11 cellular contexts compared by ENCODE assay signal in the genomic region with DNA sequence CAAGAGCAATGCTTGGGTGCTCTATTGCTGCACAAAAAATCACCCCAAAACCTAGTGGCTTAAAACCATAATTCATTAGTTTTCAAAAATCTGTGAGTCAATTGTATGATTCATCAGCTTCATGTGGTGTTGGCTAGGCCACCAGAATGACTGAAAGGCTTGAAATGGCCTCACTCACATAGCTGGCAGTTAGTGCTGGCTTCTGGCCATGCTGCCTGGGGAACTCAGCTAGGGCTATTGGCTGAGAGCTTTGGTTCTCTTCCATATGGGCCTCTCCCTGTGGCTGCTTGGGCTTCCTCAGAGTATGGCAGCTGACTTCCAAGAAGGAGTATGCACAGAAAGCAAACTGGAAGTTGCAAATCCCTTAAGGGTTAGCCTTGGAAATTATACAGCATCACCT. TPM values are rescaled to one million over a fixed set of nuclear protein-coding genes. Genes with fewer than 3 reads are reported as not detected.
DNase-seq lines count a peak whose midpoint lies in the region; ATAC-seq and TF ChIP-seq lines count a peak whose summit lies in the region.
"Had no signal": no experiment of that assay in that cellular context is flagged by ENCODE, and none has a peak within 500 bp of the region (broad histone marks: within the 10 kb centered on the region; RNA-seq: fewer than 3 reads in every experiment).

No MANE protein-coding gene starts in this region.

- H3K27me3 ChIP-seq in CD8-positive, alpha-beta memory T cell (ENCODE audit: insufficient read depth, low read length, poor library complexity, severe bottlenecking), result no peaks in the 10 kb centered on the region
- no peaks in the 10 kb centered on the region for H3K27me3 ChIP-seq in GM23338 (ENCODE audit: insufficient read depth)
- no peaks in the 10 kb centered on the region for H3K27me3 ChIP-seq in upper lobe of right lung
- H3K27me3 ChIP-seq in psoas muscle (ENCODE audit: insufficient read depth in 3 of 3, low read length in 2 of 3), result no peaks in the 10 kb centered on the region

- H3K27me3 Mint-ChIP-seq in CD8-positive, alpha-beta memory T cell, result peaks cover 0 to 4% of the 10 kb centered on the region in 2 donors
- no peaks in the 10 kb centered on the region for H3K27me3 Mint-ChIP-seq in activated naive CD8-positive, alpha-beta T cell
- H3K27me3 Mint-ChIP-seq in memory B cell (no peaks in the 10 kb centered on the region), GM23338 (ENCODE audit: insufficient read depth, low read depth, poor library complexity) (peaks cover 3% of the 10 kb centered on the region)
- H3K27me3 Mint-ChIP-seq: brain; stimulated activated naive B cell treated with anti-CD40 and anti-IgM and Interleukin-4, amounts not matched to agents 10 μg/mL and 1 μg/mL and 100 μg/mL, for 72 hours had no signal

- ATAC-seq in memory B cell (ENCODE audit: low read depth) (no peak), GM23338 (no peak), upper lobe of right lung (no peak), psoas muscle (no peak)
- ATAC-seq: stimulated activated naive B cell treated with anti-CD40 and anti-IgM and Interleukin-4, amounts not matched to agents 10 μg/mL and 1 μg/mL and 100 μg/mL, for 72 hours had no signal

- TF ChIP-seq CTCF in GM23338 (conservative IDR thresholded peaks at IDR 0.05; ENCODE audit: low read depth in 2 of 2) (no peak), upper lobe of right lung (IDR thresholded peaks at IDR 0.05) (no peak), psoas muscle (IDR thresholded peaks at IDR 0.05) (no peak)

- H3K36me3 ChIP-seq in CD8-positive, alpha-beta memory T cell (ENCODE audit: insufficient read depth, low read length), result no peaks in the 10 kb centered on the region
- H3K36me3 ChIP-seq in GM23338 (ENCODE audit: insufficient read depth) (no peaks in the 10 kb centered on the region), upper lobe of right lung (no peaks in the 10 kb centered on the region), psoas muscle (ENCODE audit: insufficient read depth in 1 of 2, low read depth in 1 of 2) (no peaks in the 10 kb centered on the region)

- no peaks in the 10 kb centered on the region for H3K9me2 ChIP-seq in GM23338 (ENCODE audit: insufficient read depth)

- no peak for TF ChIP-seq RAD21 in Ishikawa (IDR thresholded peaks at IDR 0.05; ENCODE audit: low read depth)

- no peaks in the 10 kb centered on the region for H3K9me3 Mint-ChIP-seq in CD8-positive, alpha-beta memory T cell
- no peaks in the 10 kb centered on the region for H3K9me3 Mint-ChIP-seq in activated naive CD8-positive, alpha-beta T cell (ENCODE audit: low read depth)
- no peaks in the 10 kb centered on the region for H3K9me3 Mint-ChIP-seq in memory B cell
- no peaks in the 10 kb centered on the region; the same call in 1 of the 3 replicates for H3K9me3 Mint-ChIP-seq in GM23338
- H3K9me3 Mint-ChIP-seq: stimulated activated naive B cell treated with anti-CD40 and anti-IgM and Interleukin-4, amounts not matched to agents 10 μg/mL and 1 μg/mL and 100 μg/mL, for 72 hours had no signal

- H4K20me1 ChIP-seq in GM23338 (replicated peaks; ENCODE audit: insufficient read depth), result no peaks in the 10 kb centered on the region

- H3K4me2 ChIP-seq in GM23338, result no peak overlapping the region

- no peak for DNase-seq in CD8-positive, alpha-beta memory T cell
- DNase-seq in memory B cell (ENCODE audit: low spot score in 2 of 2), result no peak
- no peak for DNase-seq in GM23338 (ENCODE audit: low spot score)
- no peak for DNase-seq in upper lobe of right lung
- no peak for DNase-seq in psoas muscle
- DNase-seq: NCI-H1092 treated with DMSO at 0.1 percent for 48 hours; retina; stimulated activated naive B cell treated with anti-CD40 and anti-IgM and Interleukin-4, amounts not matched to agents 10 μg/mL and 1 μg/mL and 100 μg/mL, for 72 hours had no signal

- no peak overlapping the region for H3K4me3 Mint-ChIP-seq in CD8-positive, alpha-beta memory T cell
- H3K4me3 Mint-ChIP-seq in activated naive CD8-positive, alpha-beta T cell, result peak overlapping the region; percentile 17
- H3K4me3 Mint-ChIP-seq in memory B cell (no peak overlapping the region), GM23338 (no peak overlapping the region)
- H3K4me3 Mint-ChIP-seq: stimulated activated naive B cell treated with anti-CD40 and anti-IgM and Interleukin-4, amounts not matched to agents 10 μg/mL and 1 μg/mL and 100 μg/mL, for 72 hours had no signal

- no peak overlapping the region for H3K4me3 ChIP-seq in CD8-positive, alpha-beta memory T cell (ENCODE audit: low read length)
- no peak overlapping the region for H3K4me3 ChIP-seq in GM23338
- H3K4me3 ChIP-seq in upper lobe of right lung, result no peak overlapping the region
- H3K4me3 ChIP-seq in psoas muscle, result no peak overlapping the region

- no peaks in the 10 kb centered on the region for H3F3A ChIP-seq in GM23338 (replicated peaks; ENCODE audit: low read depth)

- H2AFZ ChIP-seq in GM23338, result no peak overlapping the region

- POLR2A ChIA-PET in CD8-positive, alpha-beta memory T cell (lab: Charles Lee), result no interaction called here

- intact Hi-C loops in upper lobe of right lung (cut with DNase I) (no loop called here), psoas muscle (cut with DNase I) (loop anchor here in 1 of 2 donors (5.0 kb wide), 1 partner anchor 48 kb away; no protein-coding TSS in a partner anchor)

- H3K27ac ChIP-seq in CD8-positive, alpha-beta memory T cell (ENCODE audit: low read depth, low read length), result no peak overlapping the region
- no peak overlapping the region for H3K27ac ChIP-seq in GM23338 (ENCODE audit: low read depth)
- no peak overlapping the region for H3K27ac ChIP-seq in upper lobe of right lung
- H3K27ac ChIP-seq in psoas muscle, result no peak overlapping the region

- CTCF ChIA-PET in CD8-positive, alpha-beta memory T cell (lab: Charles Lee), result no interaction called here

- TF ChIP-seq EP300 in Ishikawa (IDR thresholded peaks at IDR 0.05; ENCODE audit: borderline replicate concordance), result no peak

- H3K36me3 Mint-ChIP-seq in CD8-positive, alpha-beta memory T cell, result peaks cover 0 to 2% (median 0%) of the 10 kb centered on the region in 3 donors
- peaks cover 3% of the 10 kb centered on the region for H3K36me3 Mint-ChIP-seq in activated naive CD8-positive, alpha-beta T cell
- peaks cover 3% of the 10 kb centered on the region for H3K36me3 Mint-ChIP-seq in memory B cell
- no peaks in the 10 kb centered on the region for H3K36me3 Mint-ChIP-seq in GM23338 (ENCODE audit: low read depth)
- H3K36me3 Mint-ChIP-seq: brain had no signal

- peak overlapping the region in 6 of 8 donors; percentile 19 to 99 (median 50) for H3K27ac Mint-ChIP-seq in CD8-positive, alpha-beta memory T cell
- peak overlapping the region; percentile 83 for H3K27ac Mint-ChIP-seq in activated naive CD8-positive, alpha-beta T cell
- H3K27ac Mint-ChIP-seq in memory B cell, result peak overlapping the region; percentile 35
- no peak overlapping the region for H3K27ac Mint-ChIP-seq in GM23338
- H3K27ac Mint-ChIP-seq: brain; stimulated activated naive B cell treated with anti-CD40 and anti-IgM and Interleukin-4, amounts not matched to agents 10 μg/mL and 1 μg/mL and 100 μg/mL, for 72 hours had no signal

- H3K4me1 ChIP-seq in CD8-positive, alpha-beta memory T cell (ENCODE audit: insufficient read depth, low read length), result peaks cover 50% of the 10 kb centered on the region
- H3K4me1 ChIP-seq in GM23338 (ENCODE audit: insufficient read depth) (peaks cover 14% of the 10 kb centered on the region), upper lobe of right lung (no peaks in the 10 kb centered on the region), psoas muscle (no peaks in the 10 kb centered on the region)

- H3K79me2 ChIP-seq in GM23338 (replicated peaks; ENCODE audit: insufficient read depth), result no peaks in the 10 kb centered on the region; the same call in 1 of the 2 replicates

- no peaks in the 10 kb centered on the region for H3K9me3 ChIP-seq in CD8-positive, alpha-beta memory T cell (ENCODE audit: low read length)
- H3K9me3 ChIP-seq in upper lobe of right lung (no peaks in the 10 kb centered on the region), psoas muscle (peaks cover 4% of the 10 kb centered on the region)

- H3K4me1 Mint-ChIP-seq in CD8-positive, alpha-beta memory T cell, result peaks cover 35 to 53% (median 39%) of the 10 kb centered on the region in 3 donors
- peaks cover 50% of the 10 kb centered on the region for H3K4me1 Mint-ChIP-seq in activated naive CD8-positive, alpha-beta T cell (ENCODE audit: low read depth)
- H3K4me1 Mint-ChIP-seq in memory B cell, result peaks cover 23% of the 10 kb centered on the region
- H3K4me1 Mint-ChIP-seq in GM23338, result peaks cover 22% of the 10 kb centered on the region

TF ChIP-seq in Ishikawa, 13 proteins besides CTCF, POLR2A, EP300 and RAD21 (continues in another document):
- TF ChIP-seq FOXM1 (IDR thresholded peaks at IDR 0.05; ENCODE audit: borderline replicate concordance, low read depth) (no peak), YY1 (IDR thresholded peaks at IDR 0.05; ENCODE audit: low read depth) (peak; percentile 72), NFIC (IDR thresholded peaks at IDR 0.05) (peak; percentile 63; the same call in 1 of the 2 replicates), TEAD4 (IDR thresholded peaks at IDR 0.05) (peak; percentile 47; the same call in 1 of the 2 replicates)
- TF ChIP-seq, protein P1, sequence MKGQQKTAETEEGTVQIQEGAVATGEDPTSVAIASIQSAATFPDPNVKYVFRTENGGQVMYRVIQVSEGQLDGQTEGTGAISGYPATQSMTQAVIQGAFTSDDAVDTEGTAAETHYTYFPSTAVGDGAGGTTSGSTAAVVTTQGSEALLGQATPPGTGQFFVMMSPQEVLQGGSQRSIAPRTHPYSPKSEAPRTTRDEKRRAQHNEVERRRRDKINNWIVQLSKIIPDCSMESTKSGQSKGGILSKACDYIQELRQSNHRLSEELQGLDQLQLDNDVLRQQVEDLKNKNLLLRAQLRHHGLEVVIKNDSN (IDR thresholded peaks at IDR 0.05), result no peak

TF ChIP-seq in GM23338, 12 proteins besides CTCF, POLR2A, EP300 and RAD21 (continues in another document):
- TF ChIP-seq ZNF331 (CRISPR knock-in tag; IDR thresholded peaks at IDR 0.05; ENCODE audit: low read depth) (no peak), STAT1 (IDR thresholded peaks at IDR 0.05; ENCODE audit: unreplicated experiment) (no peak), CREB1 (CRISPR knock-in tag; IDR thresholded peaks at IDR 0.05; ENCODE audit: low read depth) (no peak)

RNA-seq across cellular contexts. Expression of gene MTMR1, which starts 3.1 kb away (rescaled TPM):
- total RNA-seq in CD8-positive, alpha-beta memory T cell, result 10 to 100 TPM; 38.2 to 39.7 TPM
- polyA plus RNA-seq in CD8-positive, alpha-beta memory T cell, result 30.9 TPM
- total RNA-seq in GM23338 (2014; rRNA removed; shearing (Covaris generic)), result 18.3 and 19.1 TPM in 2 replicates
- polyA plus RNA-seq in GM23338 (2016; fragmentation: Nextera tagmentation; extraction: Ambion mirVana) (4.5 and 5.6 TPM in 2 replicates), psoas muscle (10 to 100 TPM in 2 of 3 donors, 1 to 10 TPM in 1; 8.9 to 21.3 (median 10.5) TPM)
- total RNA-seq in upper lobe of right lung (27.3 TPM), psoas muscle (10 to 100 TPM; 27.9 to 48.6 (median 30.1) TPM)
